Comparison of ENCODE assay signal across 9 cellular contexts in the genomic region with DNA sequence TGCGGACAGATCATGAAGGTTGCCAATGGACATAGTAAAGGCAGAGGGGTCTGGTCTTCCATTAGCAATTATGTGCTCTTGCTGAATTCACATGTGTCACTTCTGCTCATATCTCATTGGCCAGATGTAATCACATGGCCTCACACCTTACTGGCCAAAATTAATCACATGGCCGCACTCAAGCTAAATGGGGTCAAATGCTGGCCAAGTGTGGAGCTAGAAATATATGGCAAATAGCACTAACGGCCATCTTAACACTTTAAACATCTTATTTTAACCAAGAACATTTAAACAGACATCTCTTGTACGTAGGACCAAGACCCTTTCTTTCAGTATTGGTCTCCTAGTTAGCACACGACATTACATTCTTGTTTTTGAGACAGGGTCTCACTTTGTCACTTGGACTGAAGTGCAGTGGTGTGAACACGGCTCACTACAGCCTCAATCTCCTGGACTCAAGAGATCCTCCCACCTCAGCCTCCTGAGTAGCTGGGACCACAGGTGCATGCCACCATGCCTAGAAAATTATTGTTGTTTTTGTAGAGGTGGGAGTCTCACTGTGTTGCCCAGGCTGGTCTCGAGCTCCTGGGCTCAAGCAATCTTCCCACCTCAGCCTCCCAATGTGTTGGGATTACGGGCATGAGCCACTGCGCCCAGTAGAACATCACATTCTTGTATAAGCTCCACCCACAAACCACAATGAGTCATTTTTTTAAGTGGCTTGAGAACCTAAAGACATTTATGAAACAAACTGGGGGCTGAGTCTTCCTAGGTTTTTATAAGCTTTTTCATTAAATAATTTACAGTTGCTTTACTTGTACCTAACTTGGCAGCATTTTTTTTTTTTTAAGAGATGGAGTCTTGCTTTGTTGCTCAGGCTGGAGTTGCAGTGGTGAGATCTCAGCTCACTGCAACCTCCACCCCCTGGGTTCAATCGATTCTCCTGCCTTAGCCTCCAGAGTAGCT.
DNase-seq lines count a peak whose midpoint lies in the region; ATAC-seq and TF ChIP-seq lines count a peak whose summit lies in the region.
"Had no signal": no experiment of that assay in that cellular context is flagged by ENCODE, and none has a peak within 500 bp of the region (broad histone marks: within the 10 kb centered on the region; RNA-seq: fewer than 3 reads in every experiment).

No MANE protein-coding gene starts in this region.

- no peaks in the 10 kb centered on the region for H3K9me3 ChIP-seq in tibial artery
- H3K9me3 ChIP-seq: thoracic aorta had no signal

- no peak overlapping the region for H3K27ac ChIP-seq in tibial artery
- H3K27ac ChIP-seq: thoracic aorta had no signal

- H3K27me3 ChIP-seq in tibial artery: no peaks in the 10 kb centered on the region

- no peak overlapping the region for H3K4me3 ChIP-seq in tibial artery
- H3K4me3 ChIP-seq: thoracic aorta had no signal

- DNase-seq in AG08395 (ENCODE audit: low spot score): peak; percentile 59
- peak; percentile 47 for DNase-seq in HK-2 (ENCODE audit: unreplicated experiment)
- peak; percentile 62 for DNase-seq in fibroblast of the conjunctiva (ENCODE audit: low read depth)
- no peak for DNase-seq in midbrain (lab: John Stamatoyannopoulos, UW)
- DNase-seq in tibial artery: no peak

- peak overlapping the region; percentile 14 for H3K27ac Mint-ChIP-seq in T-helper 1 cell treated with Interleukin-12 subunit alpha and Interleukin-12 subunit beta and Interleukin-4 antibody, amounts not matched to agents 30 μg/mL and 1 μg/mL, for 36 hours

- intact Hi-C loops in tibial artery (cut with DNase I; ENCODE audit: low total_unique reads): no loop called here

- H3K27me3 Mint-ChIP-seq in T-helper 1 cell treated with Interleukin-12 subunit alpha and Interleukin-12 subunit beta and Interleukin-4 antibody, amounts not matched to agents 30 μg/mL and 1 μg/mL, for 36 hours (ENCODE audit: low read depth): peaks cover 6% of the 10 kb centered on the region

- ATAC-seq in HG02885 (IDR thresholded peaks at IDR 0.05; ENCODE audit: poor library complexity, unreplicated experiment) (no peak), HG03280 (IDR thresholded peaks at IDR 0.05; ENCODE audit: unreplicated experiment) (no peak)

- H3K9me3 Mint-ChIP-seq in T-helper 1 cell treated with Interleukin-12 subunit alpha and Interleukin-12 subunit beta and Interleukin-4 antibody, amounts not matched to agents 30 μg/mL and 1 μg/mL, for 36 hours: peaks cover 6% of the 10 kb centered on the region

- H3K4me1 Mint-ChIP-seq in T-helper 1 cell treated with Interleukin-12 subunit alpha and Interleukin-12 subunit beta and Interleukin-4 antibody, amounts not matched to agents 30 μg/mL and 1 μg/mL, for 36 hours (ENCODE audit: low read depth): peaks cover 32% of the 10 kb centered on the region

- no peak for TF ChIP-seq CTCF in tibial artery (IDR thresholded peaks at IDR 0.05)

- H3K36me3 ChIP-seq in tibial artery: no peaks in the 10 kb centered on the region
- H3K36me3 ChIP-seq: thoracic aorta had no signal

- no peak overlapping the region for H3K4me3 Mint-ChIP-seq in T-helper 1 cell treated with Interleukin-12 subunit alpha and Interleukin-12 subunit beta and Interleukin-4 antibody, amounts not matched to agents 30 μg/mL and 1 μg/mL, for 36 hours

- peaks cover 7% of the 10 kb centered on the region for H3K36me3 Mint-ChIP-seq in T-helper 1 cell treated with Interleukin-12 subunit alpha and Interleukin-12 subunit beta and Interleukin-4 antibody, amounts not matched to agents 30 μg/mL and 1 μg/mL, for 36 hours (ENCODE audit: low read depth)

- H3K4me1 ChIP-seq in tibial artery: peaks cover 0 to 20% (median 18%) of the 10 kb centered on the region in 4 donors

Comparison
In these comparisons a context has a peak if more than half of its experiments do, and no peak if none do; other contexts are left out.
1. DNase-seq: peak in AG08395 (single experiment), HK-2 (single experiment) and fibroblast of the conjunctiva (single experiment); none in midbrain (single experiment) and tibial artery (0 of 2).